In genomic region chr3:15645740-15646490, GRCh38 we compare ENCODE assay signal across 9 cellular contexts. TPM values are rescaled to one million over a fixed set of nuclear protein-coding genes. Genes with fewer than 3 reads are reported as not detected.
A peak's percentile ranks its signal among the peaks of the same experiment; 100 is the strongest.
DNase-seq lines count a peak whose midpoint lies in the region; ATAC-seq, FAIRE-seq and TF ChIP-seq lines count a peak whose summit lies in the region.
"Had no signal": no experiment of that assay in that cellular context is flagged by ENCODE, and none has a peak within 500 bp of the region (broad histone marks: within the 10 kb centered on the region; RNA-seq: fewer than 3 reads in every experiment).

No MANE protein-coding gene starts in this region.

- TF ChIP-seq POLR2A in A549 (IDR thresholded peaks at IDR 0.05; ENCODE audit: low read length), result no peak

- CTCF ChIA-PET in A549 (lab: Yijun Ruan, JAX), result interaction anchor here (1.2 to 5.2 kb wide), 5 partner anchors 8 to 167 kb away, joined by 4 to 25 read pairs (median 7); no protein-coding TSS in a partner anchor
- CTCF ChIA-PET in mammary epithelial cell (lab: Charles Lee; ENCODE audit: low non-redundant PET), result interaction anchor here (0.6 to 0.7 kb wide), 2 partner anchors 15 to 240 kb away, joined by 4 to 8 read pairs; no protein-coding TSS in a partner anchor

- H3K4me1 ChIP-seq in A549 (peaks cover 31% of the 10 kb centered on the region), HUES48 (ENCODE audit: control insufficient read depth, insufficient read depth, low read length) (peaks cover 11% of the 10 kb centered on the region; the same call in 1 of the 2 replicates), mammary epithelial cell (ENCODE audit: insufficient read depth, low read length) (peaks cover 43% of the 10 kb centered on the region), mesodermal cell (ENCODE audit: control insufficient read depth, insufficient read depth, low read length, poor library complexity, severe bottlenecking) (peaks cover 35% of the 10 kb centered on the region)

- H3K36me3 ChIP-seq in HUES48 (ENCODE audit: control insufficient read depth, insufficient read depth, low read length), result peaks cover 8% of the 10 kb centered on the region
- H3K36me3 ChIP-seq in mammary epithelial cell (ENCODE audit: insufficient read depth, low read length), result no peaks in the 10 kb centered on the region
- peaks cover 11% of the 10 kb centered on the region for H3K36me3 ChIP-seq in mesodermal cell (ENCODE audit: control insufficient read depth, insufficient read depth, low read length)

- H3K4me2 ChIP-seq in A549 (peak overlapping the region; percentile 74), mammary epithelial cell (ENCODE audit: insufficient read depth, low read depth, low read length) (peak overlapping the region; percentile 96)

- peak; percentile 83 to 87 for ATAC-seq in A549

- H2AFZ ChIP-seq in mammary epithelial cell (ENCODE audit: low read depth, low read length), result peak overlapping the region; percentile 49

- WGBS in A549 (ENCODE audit: missing lambda C conversion rate), result 3% methylated on average over 17 of the region's 18 CpGs
- WGBS in mammary epithelial cell (ENCODE audit: low coverage, missing lambda C conversion rate), result 9% methylated on average over 11 of the region's 18 CpGs
- WGBS in mesodermal cell (ENCODE audit: insufficient coverage in 2 of 2), 2 experiments, result 74 to 82% methylated on average over 12 to 16 of the region's 18 CpGs

- in situ Hi-C loops in mammary epithelial cell (cut with MboI; ENCODE audit: low sequenced_read_pairs in 2 of 2), result loop anchor here (25.0 kb wide), 2 partner anchors 416 to 591 kb away; no protein-coding TSS in a partner anchor

- no peaks in the 10 kb centered on the region for H3K79me2 ChIP-seq in mammary epithelial cell (ENCODE audit: insufficient read depth, low read length)

- peak overlapping the region; percentile 2; the same call in 2 of the 3 replicates for H3K4me3 ChIP-seq in A549
- H3K4me3 ChIP-seq in HUES48 (ENCODE audit: low read depth, low read length), result no peak overlapping the region
- H3K4me3 ChIP-seq in mammary epithelial cell (replicated peaks in 1 of 3; ENCODE audit: insufficient read depth in 1 of 3, low read depth in 2 of 3, low read length in 3 of 3), result no peak overlapping the region
- H3K4me3 ChIP-seq in mesodermal cell (ENCODE audit: extremely low read depth, insufficient read depth, low read length, poor library complexity, severe bottlenecking), result no peak overlapping the region

- DNase-seq in A549 (ENCODE audit: low read depth in 1 of 2, low spot score in 1 of 2), result peak; percentile 70 to 91
- peak; percentile 81 for DNase-seq in mammary epithelial cell
- no peak for DNase-seq in NCI-H146 (lab: John Stamatoyannopoulos, UW)
- DNase-seq in GDM1 (lab: John Stamatoyannopoulos, UW), result no peak
- no peak for DNase-seq in stimulated activated CD4-positive, alpha-beta T cell treated with anti-CD3 and anti-CD28 coated beads, Interleukin-4, amount 100 ng/mL, for 1 hour
- DNase-seq in Kasumi-1 (lab: John Stamatoyannopoulos, UW), result no peak
- DNase-seq: CD4-positive, alpha-beta T cell had no signal

- no peaks in the 10 kb centered on the region for H4K20me1 ChIP-seq in mammary epithelial cell (ENCODE audit: insufficient read depth, low read length)

- POLR2A ChIA-PET in A549 (lab: Yijun Ruan, JAX), result interaction anchor here (1.0 to 1.9 kb wide), 6 partner anchors 9 to 152 kb away, joined by 3 to 11 read pairs (median 4); partner anchors contain the start of genes ANKRD28, BTD and HACL1

- peak; percentile 19 to 75; a peak in 2 of 5 replicates for TF ChIP-seq EP300 in A549 (IDR thresholded peaks at IDR 0.05)

- H3K9ac ChIP-seq in HUES48 (ENCODE audit: low read depth, low read length) (no peak overlapping the region), mammary epithelial cell (ENCODE audit: insufficient read depth, low read length) (no peak overlapping the region)

- no peaks in the 10 kb centered on the region for H3K27me3 ChIP-seq in HUES48 (ENCODE audit: control insufficient read depth, insufficient read depth, low read length)
- H3K27me3 ChIP-seq in mammary epithelial cell (ENCODE audit: insufficient read depth, low read length), result no peaks in the 10 kb centered on the region

- dilution Hi-C loops in mammary epithelial cell (cut with HindIII; ENCODE audit: low sequenced_read_pairs), result no loop called here

- H3K27ac ChIP-seq in A549 (peak overlapping the region; percentile 82 to 88), HUES48 (ENCODE audit: low read depth, low read length) (peak overlapping the region; percentile 55), mammary epithelial cell (ENCODE audit: insufficient read depth, low read depth, low read length) (peak overlapping the region; percentile 95), mesodermal cell (ENCODE audit: low read depth, low read length, severe bottlenecking) (peak overlapping the region; percentile 98)

- BruUV-seq in mammary epithelial cell (replicated peaks; lab: Mats Ljungman, UMichigan), result TSS peak; percentile 72

- TF ChIP-seq CTCF in A549 (IDR thresholded peaks at IDR 0.05), result no peak
- no peak for TF ChIP-seq CTCF in mammary epithelial cell (conservative IDR thresholded peaks at IDR 0.05 in 1 of 2, IDR thresholded peaks at IDR 0.05 in 1 of 2; ENCODE audit: extremely low read depth in 1 of 2, insufficient read depth in 1 of 2, low read depth in 1 of 2, low read length in 2 of 2)

- peak in 1 of 2 experiments; percentile 25; a peak in 2 of 5 replicates for TF ChIP-seq RAD21 in A549 (conservative IDR thresholded peaks at IDR 0.05 in 1 of 2, IDR thresholded peaks at IDR 0.05 in 1 of 2)

- no peak for FAIRE-seq in A549 (lab: Jason Lieb, UNC)

- no peaks in the 10 kb centered on the region for H3K9me3 ChIP-seq in A549
- H3K9me3 ChIP-seq in HUES48 (ENCODE audit: control insufficient read depth, insufficient read depth, low read length), result no peaks in the 10 kb centered on the region
- no peaks in the 10 kb centered on the region for H3K9me3 ChIP-seq in mammary epithelial cell (replicated peaks; ENCODE audit: insufficient read depth, low read length)
- peaks cover 11% of the 10 kb centered on the region for H3K9me3 ChIP-seq in mesodermal cell (ENCODE audit: control insufficient read depth, low read length)

- intact Hi-C loops in mammary epithelial cell (cut with micrococcal nuclease), result no loop called here

TF ChIP-seq in A549, 52 proteins besides CTCF, POLR2A, EP300 and RAD21 (continues in another document):
- TF ChIP-seq CEBPB (IDR thresholded peaks at IDR 0.05) (peak; percentile 22 to 82; a peak in 3 of 4 replicates), RNF2 (IDR thresholded peaks at IDR 0.05; ENCODE audit: borderline replicate concordance, low read depth) (no peak), PBX3 (IDR thresholded peaks at IDR 0.05) (peak; percentile 86), GATA3 (IDR thresholded peaks at IDR 0.05; ENCODE audit: borderline replicate concordance) (peak; percentile 85; the same call in 1 of the 2 replicates), CHD2 (IDR thresholded peaks at IDR 0.05; ENCODE audit: low read length, partially characterized antibody) (no peak), FOSL2 (IDR thresholded peaks at IDR 0.05) (peak; percentile 80), FOSL2 (CRISPR knock-in tag; IDR thresholded peaks at IDR 0.05) (peak; percentile 83), MAX (IDR thresholded peaks at IDR 0.05) (peak; percentile 69), JUN (IDR thresholded peaks at IDR 0.05) (peak; percentile 68 to 78; a peak in 3 of 5 replicates), ATOH8 (CRISPR knock-in tag; IDR thresholded peaks at IDR 0.05; ENCODE audit: low read depth) (peak; percentile 67; the same call in 1 of the 2 replicates), HOXB5 (CRISPR knock-in tag; IDR thresholded peaks at IDR 0.05) (peak; percentile 66)

RNA-seq across cellular contexts. Expression of gene BTD, which starts 44.4 kb away (rescaled TPM):
- 17.8 and 23.7 TPM in 2 replicates for polyA plus RNA-seq in A549 (2011; rRNA removed)
- 12.0 and 12.6 TPM in 2 replicates for polyA plus RNA-seq in A549 (2012; cell fraction: cytosol; rRNA removed)
- 16.0 and 19.0 TPM in 2 replicates for polyA plus RNA-seq in A549 (2012; cell fraction: nucleus; rRNA removed)
- polyA plus RNA-seq in A549 (2017; fragmentation: RNase III; extraction: RNeasy Plus Mini Kit Qiagen cat#74134 plus additional on column Dnase treatment), result 13.4 to 17.6 TPM (median 16.5 TPM) in 3 replicates
- 26.1 and 30.0 TPM in 2 replicates for polyA minus RNA-seq in A549 (2011; rRNA and poly(A)+ RNA removed)
- total RNA-seq in mammary epithelial cell, result 10 to 100 TPM in 1 of 2 donors, 1 to 10 TPM in 1; 8.0 to 21.7 TPM
- polyA plus RNA-seq in mammary epithelial cell, result 17.2 TPM
- polyA minus RNA-seq in mammary epithelial cell, result 15.1 TPM
- polyA plus RNA-seq in mesodermal cell (2013, experiment 1 of 2), result 25.0 TPM
- 20.0 TPM for polyA plus RNA-seq in mesodermal cell (2013, experiment 2 of 2)

RNA-seq across cellular contexts. Expression of gene HACL1, which starts 44.5 kb away (rescaled TPM):
- polyA plus RNA-seq in A549 (2011; rRNA removed), result 51.0 and 69.0 TPM in 2 replicates
- 28.4 and 29.5 TPM in 2 replicates for polyA plus RNA-seq in A549 (2012; cell fraction: cytosol; rRNA removed)
- polyA plus RNA-seq in A549 (2012; cell fraction: nucleus; rRNA removed), result 23.1 and 32.1 TPM in 2 replicates
- polyA plus RNA-seq in A549 (2017; fragmentation: RNase III; extraction: RNeasy Plus Mini Kit Qiagen cat#74134 plus additional on column Dnase treatment), result 24.3 to 26.5 TPM (median 26.3 TPM) in 3 replicates
- polyA minus RNA-seq in A549 (2011; rRNA and poly(A)+ RNA removed), result 45.8 and 68.3 TPM in 2 replicates
- 10 to 100 TPM; 17.4 to 22.5 TPM for total RNA-seq in mammary epithelial cell
- polyA plus RNA-seq in mammary epithelial cell, result 23.5 TPM
- polyA minus RNA-seq in mammary epithelial cell, result 29.6 TPM
- 26.2 TPM for polyA plus RNA-seq in mesodermal cell (2013, experiment 1 of 2)
- 26.2 TPM for polyA plus RNA-seq in mesodermal cell (2013, experiment 2 of 2)

Comparison
In these comparisons a context has a peak if more than half of its experiments do, and no peak if none do; other contexts are left out.
1. DNase-seq: peak in A549 (2 of 2) and mammary epithelial cell (single experiment); none in NCI-H146 (single experiment), GDM1 (single experiment), stimulated activated CD4-positive, alpha-beta T cell treated with anti-CD3 and anti-CD28 coated beads, Interleukin-4, amount 100 ng/mL, for 1 hour (single experiment) and Kasumi-1 (0 of 2).
2. Peak in every context shown above with its lines, with median percentiles within 50 percentile points of each other: H3K27ac ChIP-seq.